In the genomic region with DNA sequence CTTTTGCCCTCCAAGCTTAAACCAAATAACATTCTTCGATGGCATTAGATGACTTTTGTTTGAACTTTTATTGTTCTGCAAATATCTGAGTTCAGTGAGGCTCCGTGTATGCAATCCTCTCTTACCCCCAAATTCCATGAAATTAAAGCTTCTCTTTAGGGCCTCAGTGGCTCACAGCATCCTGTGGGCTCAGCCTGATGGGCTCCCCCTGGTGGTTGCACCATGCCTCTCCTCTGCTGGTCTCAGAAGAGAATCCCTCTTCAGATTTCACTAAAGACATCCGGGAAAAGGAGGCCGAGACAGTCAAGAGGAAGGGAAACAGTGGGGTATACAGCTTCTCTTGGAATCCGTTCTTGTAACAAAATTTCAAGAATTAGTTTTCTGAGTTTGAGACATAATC, we compare ENCODE assay signal across 20 cellular contexts.
DNase-seq lines count a peak whose midpoint lies in the region; ATAC-seq and TF ChIP-seq lines count a peak whose summit lies in the region.
"Had no signal": no experiment of that assay in that cellular context is flagged by ENCODE, and none has a peak within 500 bp of the region (broad histone marks: within the 10 kb centered on the region; RNA-seq: fewer than 3 reads in every experiment).

No MANE protein-coding gene starts in this region.

- no peaks in the 10 kb centered on the region for H3K79me2 ChIP-seq in MM.1S (ENCODE audit: low read length)

- H3K36me3 ChIP-seq in GM06990 (ENCODE audit: control insufficient read depth, insufficient read depth, low read length), result no peaks in the 10 kb centered on the region
- no peaks in the 10 kb centered on the region for H3K36me3 ChIP-seq in MM.1S (replicated peaks; ENCODE audit: insufficient read depth, low read length)
- H3K36me3 ChIP-seq: esophagus muscularis mucosa had no signal

- peaks cover 4% of the 10 kb centered on the region for H3K27me3 Mint-ChIP-seq in progenitor cell of endocrine pancreas

- H3K9ac ChIP-seq in MM.1S (ENCODE audit: low read length), result no peak overlapping the region

- H3K27me3 ChIP-seq in GM06990 (replicated peaks; ENCODE audit: control insufficient read depth, insufficient read depth, low read length) (no peaks in the 10 kb centered on the region), MM.1S (replicated peaks; ENCODE audit: insufficient read depth, low read length) (no peaks in the 10 kb centered on the region)
- H3K27me3 ChIP-seq: esophagus muscularis mucosa had no signal

- no peaks in the 10 kb centered on the region for H3K36me3 Mint-ChIP-seq in progenitor cell of endocrine pancreas (ENCODE audit: insufficient read depth)
- H3K36me3 Mint-ChIP-seq: CD14-positive monocyte, immature natural killer cell had no signal

- TF ChIP-seq CTCF in GM06990 (IDR thresholded peaks at IDR 0.05; ENCODE audit: insufficient read depth, low read length, poor library complexity, severe bottlenecking) (peak; percentile 29), MM.1S (IDR thresholded peaks at IDR 0.05; ENCODE audit: low read length) (peak; percentile 12), choroid plexus epithelial cell (conservative IDR thresholded peaks at IDR 0.05; ENCODE audit: low read depth, low read length) (peak; percentile 26), progenitor cell of endocrine pancreas (IDR thresholded peaks at IDR 0.05; ENCODE audit: unreplicated experiment) (peak; percentile 30)

- no peak for ATAC-seq in GM21423 (IDR thresholded peaks at IDR 0.05; ENCODE audit: unreplicated experiment)
- ATAC-seq: activated CD4-positive, alpha-beta T cell treated with anti-CD3 and anti-CD28 coated beads for 36 hours had no signal

- no peaks in the 10 kb centered on the region for H3F3A ChIP-seq in MM.1S (ENCODE audit: insufficient read depth, low read length)

- no peak overlapping the region for H2AFZ ChIP-seq in MM.1S (ENCODE audit: low read length)

- H3K27ac Mint-ChIP-seq in progenitor cell of endocrine pancreas, result no peak overlapping the region
- H3K27ac Mint-ChIP-seq: activated CD4-positive, alpha-beta T cell treated with anti-CD3 and anti-CD28 coated beads for 36 hours; CD14-positive monocyte; immature natural killer cell; T-helper 2 cell treated with Interferon-gamma antibody and Interleukin-4, amounts not matched to agents 5 μg/mL and 100 μg/mL, for 36 hours had no signal

- H4K20me1 ChIP-seq in MM.1S (ENCODE audit: insufficient read depth, low read length), result no peaks in the 10 kb centered on the region

- H3K9me3 Mint-ChIP-seq in progenitor cell of endocrine pancreas (ENCODE audit: low read depth), result no peaks in the 10 kb centered on the region
- H3K9me3 Mint-ChIP-seq: T-helper 2 cell treated with Interferon-gamma antibody and Interleukin-4, amounts not matched to agents 5 μg/mL and 100 μg/mL, for 36 hours had no signal

- no peak overlapping the region for H3K4me3 Mint-ChIP-seq in progenitor cell of endocrine pancreas (ENCODE audit: low read depth)
- H3K4me3 Mint-ChIP-seq: activated CD4-positive, alpha-beta T cell treated with anti-CD3 and anti-CD28 coated beads for 36 hours; CD14-positive monocyte; immature natural killer cell; T-helper 2 cell treated with Interferon-gamma antibody and Interleukin-4, amounts not matched to agents 5 μg/mL and 100 μg/mL, for 36 hours had no signal

- no peaks in the 10 kb centered on the region for H3K9me2 ChIP-seq in MM.1S (replicated peaks; ENCODE audit: insufficient read depth, low read length)

- peaks cover 9% of the 10 kb centered on the region for H3K4me1 Mint-ChIP-seq in progenitor cell of endocrine pancreas (ENCODE audit: low read depth)
- H3K4me1 Mint-ChIP-seq: activated CD4-positive, alpha-beta T cell treated with anti-CD3 and anti-CD28 coated beads for 36 hours; CD14-positive monocyte; immature natural killer cell had no signal

- H3K27ac ChIP-seq in MM.1S (ENCODE audit: low read length), result no peak overlapping the region
- H3K27ac ChIP-seq: esophagus muscularis mucosa, skin epidermis had no signal

- no peaks in the 10 kb centered on the region for H3K4me1 ChIP-seq in MM.1S (ENCODE audit: low read length)

- DNase-seq in GM06990 (ENCODE audit: extremely low read depth, insufficient read length) (no peak), MM.1S (no peak), choroid plexus epithelial cell (ENCODE audit: low read depth) (no peak), progenitor cell of endocrine pancreas (ENCODE audit: low spot score, unreplicated experiment) (no peak), T-helper 9 cell (no peak), NCI-H1417 (lab: John Stamatoyannopoulos, UW) (no peak)
- DNase-seq: activated CD4-positive, alpha-beta T cell treated with anti-CD3 and anti-CD28 coated beads for 36 hours; DMS79; HCEC 1CT; immature natural killer cell; NCI-H1092; NCI-H2081 treated with DMSO at 0.1 percent for 48 hours; NCI-H526 treated with DMSO at 0.1 percent for 48 hours; stimulated activated CD4-positive, alpha-beta T cell treated with anti-CD3 and anti-CD28 coated beads, Interleukin-4, amount 100 ng/mL, for 4 hours; substantia nigra had no signal

- no peak overlapping the region for H3K4me2 ChIP-seq in MM.1S (ENCODE audit: low read depth, low read length)

- no peaks in the 10 kb centered on the region for H3K9me3 ChIP-seq in MM.1S (replicated peaks; ENCODE audit: insufficient read depth, low read length)
- H3K9me3 ChIP-seq: esophagus muscularis mucosa had no signal

- H3K4me3 ChIP-seq in GM06990 (replicated peaks; ENCODE audit: low read depth, low read length) (no peak overlapping the region), MM.1S (ENCODE audit: low read length) (no peak overlapping the region), choroid plexus epithelial cell (ENCODE audit: low read depth, low read length) (no peak overlapping the region)
- H3K4me3 ChIP-seq: esophagus muscularis mucosa, skin epidermis had no signal
